Comparison of ENCODE assay signal across 12 cellular contexts in genomic region chr1:51203121-51203873, GRCh38. TPM values are rescaled to one million over a fixed set of nuclear protein-coding genes. Genes with fewer than 3 reads are reported as not detected.
DNase-seq lines count a peak whose midpoint lies in the region; ATAC-seq, FAIRE-seq and TF ChIP-seq lines count a peak whose summit lies in the region.
"Had no signal": no experiment of that assay in that cellular context is flagged by ENCODE, and none has a peak within 500 bp of the region (broad histone marks: within the 10 kb centered on the region; RNA-seq: fewer than 3 reads in every experiment).

No MANE protein-coding gene starts in this region.

- H3K79me2 ChIP-seq in trophoblast cell (ENCODE audit: control insufficient read depth, insufficient read depth, low read length, poor library complexity) (no peaks in the 10 kb centered on the region), HepG2 (ENCODE audit: insufficient read depth, low read length) (no peaks in the 10 kb centered on the region)

- TF ChIP-seq RAD21 in HepG2 (CRISPR knock-in tag; IDR thresholded peaks at IDR 0.05), result no peak

- WGBS in sigmoid colon, 2 donors, result 90 to 93% methylated on average over 3 of the region's 3 CpGs
- WGBS in trophoblast cell (ENCODE audit: extremely low coverage, insufficient coverage, insufficient read length), result no CpG with 5 or more reads among the region's 3 CpGs
- 27% methylated on average over 3 of the region's 3 CpGs for WGBS in HepG2 (ENCODE audit: low lambda C conversion rate)

- H2BK12ac ChIP-seq in trophoblast cell (ENCODE audit: low read length), result no peak overlapping the region

- H3K4me1 ChIP-seq in BE2C (no peaks in the 10 kb centered on the region), sigmoid colon (no peaks in the 10 kb centered on the region), trophoblast cell (ENCODE audit: control insufficient read depth in 1 of 2, insufficient read depth in 2 of 2, low read length in 2 of 2) (no peaks in the 10 kb centered on the region), HepG2 (ENCODE audit: insufficient read depth, low read length) (no peaks in the 10 kb centered on the region)
- H3K4me1 ChIP-seq: tibial nerve had no signal

- no peak overlapping the region for H4K8ac ChIP-seq in trophoblast cell (ENCODE audit: low read depth, low read length)

- H3K9me3 ChIP-seq in BE2C (no peaks in the 10 kb centered on the region), sigmoid colon (no peaks in the 10 kb centered on the region), trophoblast cell (ENCODE audit: insufficient read depth, low read depth, low read length) (no peaks in the 10 kb centered on the region), HepG2 (ENCODE audit: low read length) (no peaks in the 10 kb centered on the region)
- H3K9me3 ChIP-seq: tibial nerve had no signal

- no peak overlapping the region for H2BK5ac ChIP-seq in trophoblast cell (ENCODE audit: low read depth, low read length, poor library complexity)

- H3K79me1 ChIP-seq in trophoblast cell (ENCODE audit: low read length), result no peaks in the 10 kb centered on the region

- TF ChIP-seq CTCF in BE2C (IDR thresholded peaks at IDR 0.05; ENCODE audit: low read depth, low read length) (no peak), sigmoid colon (IDR thresholded peaks at IDR 0.05) (no peak), HepG2 (CRISPR knock-in tag; IDR thresholded peaks at IDR 0.05) (no peak)

- no peak overlapping the region for H3K23ac ChIP-seq in trophoblast cell (ENCODE audit: low read length)

- no peak overlapping the region for H2BK120ac ChIP-seq in trophoblast cell (ENCODE audit: insufficient read depth, low read length, poor library complexity)

- H3K27me3 ChIP-seq in BE2C, result no peaks in the 10 kb centered on the region
- no peaks in the 10 kb centered on the region for H3K27me3 ChIP-seq in sigmoid colon
- no peaks in the 10 kb centered on the region for H3K27me3 ChIP-seq in trophoblast cell (ENCODE audit: insufficient read depth, low read length)
- H3K27me3 ChIP-seq in HepG2 (ENCODE audit: control insufficient read depth in 1 of 2, insufficient read depth in 2 of 2, low read length in 2 of 2), result no peaks in the 10 kb centered on the region; a peak in 1 of 5 replicates
- H3K27me3 ChIP-seq: tibial nerve had no signal

- H4K20me1 ChIP-seq in HepG2 (ENCODE audit: insufficient read depth, low read length), result no peaks in the 10 kb centered on the region

- H4K12ac ChIP-seq in trophoblast cell (ENCODE audit: low read depth, low read length), result no peak overlapping the region

- H3K4me3 ChIP-seq in BE2C (ENCODE audit: low read depth, low read length) (no peak overlapping the region), sigmoid colon (no peak overlapping the region), trophoblast cell (ENCODE audit: low read depth, low read length) (no peak overlapping the region), HepG2 (replicated peaks in 1 of 3; ENCODE audit: insufficient read depth in 1 of 3, low read depth in 2 of 3, low read length in 3 of 3) (no peak overlapping the region)
- H3K4me3 ChIP-seq: lung, tibial nerve had no signal

- intact Hi-C loops in sigmoid colon (cut with DNase I), result no loop called here
- intact Hi-C loops in HepG2 (cut with micrococcal nuclease; ENCODE audit: unreplicated experiment), result no loop called here

- CTCF ChIA-PET in HepG2 (lab: Yijun Ruan, JAX; ENCODE audit: low intra/inter-chr PET ratio, low total read pairs), result no interaction called here

- no peak overlapping the region for H3K4ac ChIP-seq in trophoblast cell (ENCODE audit: low read depth, low read length)

- in situ Hi-C loops in HepG2 (cut with HindIII; ENCODE audit: extremely low pct_ligation_motif_present, low pct_unique_long_range_greater_than_20kb), result no loop called here

- no peak overlapping the region for H3K18ac ChIP-seq in trophoblast cell (ENCODE audit: low read length)

- TF ChIP-seq POLR2A in sigmoid colon (IDR thresholded peaks at IDR 0.05) (no peak), HepG2 (IDR thresholded peaks at IDR 0.05; ENCODE audit: insufficient read depth in 1 of 2, low read depth in 2 of 2, low read length in 2 of 2) (no peak)

- H3K14ac ChIP-seq in trophoblast cell (ENCODE audit: low read length), result no peak overlapping the region

- H2AFZ ChIP-seq in trophoblast cell (ENCODE audit: insufficient read depth, low read length, poor library complexity) (no peak overlapping the region), HepG2 (ENCODE audit: low read length) (no peak overlapping the region)

- H3K27ac ChIP-seq in sigmoid colon (no peak overlapping the region), trophoblast cell (ENCODE audit: low read depth, low read length) (no peak overlapping the region), HepG2 (ENCODE audit: extremely low read length, insufficient read depth, low read length) (no peak overlapping the region)
- H3K27ac ChIP-seq: tibial nerve had no signal

- peak; percentile 72 for ATAC-seq in GM18520 (IDR thresholded peaks at IDR 0.05; ENCODE audit: unreplicated experiment)
- peak; percentile 91 for ATAC-seq in GM21528 (IDR thresholded peaks at IDR 0.05; ENCODE audit: low FRiP score, unreplicated experiment)
- ATAC-seq in HG03196 (IDR thresholded peaks at IDR 0.05; ENCODE audit: unreplicated experiment), result peak; percentile 76
- no peak for ATAC-seq in HepG2

- H4K91ac ChIP-seq in trophoblast cell (ENCODE audit: low read depth, low read length), result no peak overlapping the region

- no peak for FAIRE-seq in HepG2 (lab: Jason Lieb, UNC)

- H3K36me3 ChIP-seq in BE2C (no peaks in the 10 kb centered on the region), sigmoid colon (no peaks in the 10 kb centered on the region), trophoblast cell (ENCODE audit: control insufficient read depth in 1 of 2, insufficient read depth in 2 of 2, low read length in 2 of 2) (no peaks in the 10 kb centered on the region), HepG2 (replicated peaks in 1 of 2; ENCODE audit: control insufficient read depth in 1 of 2, insufficient read depth in 2 of 2, low read length in 2 of 2) (no peaks in the 10 kb centered on the region)
- H3K36me3 ChIP-seq: tibial nerve had no signal

- TF ChIP-seq EP300 in sigmoid colon (IDR thresholded peaks at IDR 0.05), result no peak
- no peak for TF ChIP-seq EP300 in HepG2 (IDR thresholded peaks at IDR 0.05; ENCODE audit: low read depth in 2 of 2, low read length in 2 of 2)
- TF ChIP-seq EP300 in HepG2 (CRISPR knock-in tag; IDR thresholded peaks at IDR 0.05; ENCODE audit: borderline replicate concordance), result no peak

- H3K9ac ChIP-seq in trophoblast cell (ENCODE audit: low read length) (no peak overlapping the region), HepG2 (ENCODE audit: insufficient read depth, low read depth, low read length) (no peak overlapping the region)

- POLR2A ChIA-PET in HepG2 (lab: Yijun Ruan, JAX), result no interaction called here

- H2AK5ac ChIP-seq in trophoblast cell (ENCODE audit: low read length), result no peak overlapping the region

- DNase-seq in BE2C (peak; percentile 12), sigmoid colon (no peak), trophoblast cell (no peak), HepG2 (ENCODE audit: low spot score) (no peak), NOMO-1 treated with DMSO at 0.1 percent for 48 hours (lab: John Stamatoyannopoulos, UW; ENCODE audit: unreplicated experiment) (no peak)
- DNase-seq: EL, SHP77 had no signal

- no TSS peak for BruUV-seq in HepG2 (replicated peaks; lab: Mats Ljungman, UMichigan)

- H3K4me2 ChIP-seq in trophoblast cell (ENCODE audit: low read length), result no peak overlapping the region
- no peak overlapping the region for H3K4me2 ChIP-seq in HepG2 (ENCODE audit: low read depth, low read length)

TF ChIP-seq in HepG2, 621 proteins besides CTCF, POLR2A, EP300 and RAD21 (continues in another document):
- TF ChIP-seq SETDB1 (CRISPR knock-in tag; IDR thresholded peaks at IDR 0.05; ENCODE audit: borderline replicate concordance) (no peak), ZNF431 (CRISPR knock-in tag; IDR thresholded peaks at IDR 0.05; ENCODE audit: borderline replicate concordance, low read depth) (no peak), TRIM24 (CRISPR knock-in tag; IDR thresholded peaks at IDR 0.05) (no peak), ZNF253 (CRISPR knock-in tag; IDR thresholded peaks at IDR 0.05; ENCODE audit: borderline replicate concordance) (no peak), NCOA2 (CRISPR knock-in tag; IDR thresholded peaks at IDR 0.05) (no peak), ZNF501 (CRISPR knock-in tag; IDR thresholded peaks at IDR 0.05) (no peak), REXO4 (CRISPR knock-in tag; IDR thresholded peaks at IDR 0.05; ENCODE audit: borderline replicate concordance) (no peak), SATB2 (CRISPR knock-in tag; IDR thresholded peaks at IDR 0.05) (no peak), CBX1 (IDR thresholded peaks at IDR 0.05; ENCODE audit: low read depth) (no peak), CENPT (CRISPR knock-in tag; IDR thresholded peaks at IDR 0.05; ENCODE audit: low read depth) (no peak)

RNA-seq across cellular contexts. Expression of gene RNF11, which starts 32.8 kb away (rescaled TPM):
- polyA plus RNA-seq in BE2C (2012; ENCODE audit: insufficient read depth, insufficient read length, low read depth), result 35.7 TPM
- total RNA-seq in sigmoid colon (100 to 1,000 TPM in 2 of 4 donors, 10 to 100 TPM in 2; 85.8 to 116 (median 101) TPM), HepG2 (2016; rRNA removed; fragmentation: Illumina TruSeq; extraction: Trizol) (41.2 and 49.0 TPM in 2 replicates)
- polyA plus RNA-seq in sigmoid colon (100 to 1,000 TPM in 2 of 3 donors, 10 to 100 TPM in 1; 44.6 to 123 (median 108) TPM), HepG2 (2011; rRNA removed) (41.1 and 48.8 TPM in 2 replicates)
- 142 and 155 TPM in 2 replicates for polyA plus RNA-seq in trophoblast cell (2013)
- 40.4 and 41.7 TPM in 2 replicates for total RNA-seq in HepG2 (2016; cell fraction: cytosol; rRNA removed; fragmentation: Illumina TruSeq; extraction: Trizol; ENCODE audit: low read depth)
- 44.1 and 44.9 TPM in 2 replicates for total RNA-seq in HepG2 (2016; cell fraction: insoluble cytoplasmic fraction; rRNA removed; fragmentation: Illumina TruSeq; extraction: Trizol)
- 108 and 109 TPM in 2 replicates for total RNA-seq in HepG2 (2016; cell fraction: membrane; rRNA removed; fragmentation: Illumina TruSeq; extraction: Trizol)
- total RNA-seq in HepG2 (2016; cell fraction: nucleus; rRNA removed; fragmentation: Illumina TruSeq; extraction: Trizol), result 14.6 and 15.0 TPM in 2 replicates
- polyA plus RNA-seq in HepG2 (2011; cell fraction: cytosol; rRNA removed), result 22.4 and 47.6 TPM in 2 replicates
- 9.7 and 20.8 TPM in 2 replicates for polyA plus RNA-seq in HepG2 (2011; cell fraction: nucleus; rRNA removed)
- polyA plus RNA-seq in HepG2 (2012), result 50.9 and 62.3 TPM in 2 replicates
- polyA plus RNA-seq in HepG2 (2016; cell fraction: cytosol; fragmentation: Illumina TruSeq; extraction: Trizol; ENCODE audit: low read depth), result 51.9 and 57.1 TPM in 2 replicates
- 45.2 and 55.5 TPM in 2 replicates for polyA plus RNA-seq in HepG2 (2016; cell fraction: insoluble cytoplasmic fraction; fragmentation: Illumina TruSeq; extraction: Trizol; ENCODE audit: low read depth)
- polyA plus RNA-seq in HepG2 (2016; cell fraction: membrane; fragmentation: Illumina TruSeq; extraction: Trizol; ENCODE audit: low read depth), result 101 and 102 TPM in 2 replicates
- 23.0 and 30.8 TPM in 2 replicates for polyA plus RNA-seq in HepG2 (2016; cell fraction: nucleus; fragmentation: Illumina TruSeq; extraction: Trizol; ENCODE audit: insufficient read depth, low read depth)
- 56.8 and 62.3 TPM in 2 replicates for polyA minus RNA-seq in HepG2 (2011; rRNA and poly(A)+ RNA removed; ENCODE audit: low replicate concordance)
- 36.2 and 53.5 TPM in 2 replicates for polyA minus RNA-seq in HepG2 (2011; cell fraction: cytosol; rRNA and poly(A)+ RNA removed)
- polyA minus RNA-seq in HepG2 (2011; cell fraction: nucleus; rRNA and poly(A)+ RNA removed), result 20.1 and 41.4 TPM in 2 replicates
